In genomic region chr12:1635656-1636055, GRCh38 we compare ENCODE assay signal across 17 cellular contexts. TPM values are rescaled to one million over a fixed set of nuclear protein-coding genes. Genes with fewer than 3 reads are reported as not detected.
"Had no signal": no experiment of that assay in that cellular context is flagged by ENCODE, and none has a peak within 500 bp of the region (broad histone marks: within the 10 kb centered on the region; RNA-seq: fewer than 3 reads in every experiment).

No MANE protein-coding gene starts in this region.

- H3K36me3 ChIP-seq: heart left ventricle had no signal

- ATAC-seq: activated CD8-positive, alpha-beta memory T cell treated with anti-CD3 and anti-CD28 coated beads, Interleukin-2, amount 10 ng/mL, durations not matched to agents 7 days and 5 days; esophagus mucosa; gastroesophageal sphincter; heart left ventricle; stimulated activated memory B cell treated with anti-CD40 and anti-IgM and Interleukin-4, amounts not matched to agents 10 μg/mL and 1 μg/mL and 100 μg/mL, for 72 hours had no signal

- DNase-seq: activated CD4-positive, alpha-beta memory T cell treated with anti-CD3 and anti-CD28 coated beads, Interleukin-2, amount 10 ng/mL, durations not matched to agents 7 days and 5 days; activated CD4-positive, alpha-beta T cell treated with anti-CD3 and anti-CD28 coated beads for 4 hours; activated CD8-positive, alpha-beta memory T cell treated with anti-CD3 and anti-CD28 coated beads, Interleukin-2, amount 10 ng/mL, durations not matched to agents 7 days and 5 days; amniotic stem cell; effector CD8-positive, alpha-beta T cell; heart left ventricle; immature natural killer cell; natural killer cell; posterior cingulate gyrus; spleen; stimulated activated CD4-positive, alpha-beta T cell treated with anti-CD3 and anti-CD28 coated beads, Interleukin-4, amount 100 ng/mL, for 4 hours; T-helper 2 cell; testis had no signal

- H3K4me1 ChIP-seq: testis had no signal

- H3K4me3 ChIP-seq: cardiac muscle cell, gastroesophageal sphincter, heart left ventricle, spleen, testis had no signal

- H3K27me3 ChIP-seq: gastroesophageal sphincter, testis had no signal

- H3K9me3 ChIP-seq: gastroesophageal sphincter, heart left ventricle, spleen, testis had no signal

- H3K27ac ChIP-seq: cardiac muscle cell, testis had no signal

RNA-seq across cellular contexts. Expression of gene WNT5B, which starts 6.6 kb away (rescaled TPM):
- total RNA-seq: natural killer cell had no signal
- polyA plus RNA-seq: immature natural killer cell had no signal
